21 cellular contexts compared by ENCODE assay signal in the genomic region with DNA sequence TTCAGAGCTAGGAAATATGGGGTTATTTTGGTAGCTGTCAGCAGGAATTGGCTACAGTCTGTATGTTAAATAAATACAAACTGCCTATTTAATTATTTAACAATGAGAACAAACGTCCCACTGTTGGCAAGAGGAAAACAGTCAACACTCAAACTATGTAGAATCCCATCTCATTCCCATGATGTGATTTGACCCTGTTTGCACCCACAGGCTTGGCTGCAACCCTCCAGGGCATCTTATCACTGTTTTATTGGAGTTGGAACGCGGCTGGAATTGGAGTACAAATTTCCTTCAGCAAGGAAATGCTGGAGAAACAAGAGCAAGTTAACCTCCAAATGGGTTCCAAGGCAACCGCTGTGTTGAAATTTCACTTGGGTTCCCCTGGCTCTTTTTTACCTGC.
DNase-seq lines count a peak whose midpoint lies in the region; ATAC-seq and TF ChIP-seq lines count a peak whose summit lies in the region.
"Had no signal": no experiment of that assay in that cellular context is flagged by ENCODE, and none has a peak within 500 bp of the region (broad histone marks: within the 10 kb centered on the region; RNA-seq: fewer than 3 reads in every experiment).

No MANE protein-coding gene starts in this region.

- TF ChIP-seq POLR2A in Peyer's patch (IDR thresholded peaks at IDR 0.05) = no peak

- DNase-seq in AG10803 (ENCODE audit: low read depth) = peak; percentile 81
- DNase-seq in LNCaP clone FGC (ENCODE audit: low read depth) = peak; percentile 94
- peak; percentile 54 for DNase-seq in globus pallidus (ENCODE audit: low spot score)
- peak; percentile 53 for DNase-seq in putamen (ENCODE audit: low spot score)
- DNase-seq in brain microvascular endothelial cell = no peak
- DNase-seq in NCI-H82 treated with DMSO at 0.1 percent for 48 hours (lab: John Stamatoyannopoulos, UW; ENCODE audit: unreplicated experiment) = no peak
- DNase-seq in Peyer's patch = no peak
- DNase-seq: activated CD4-positive, alpha-beta T cell treated with anti-CD3 and anti-CD28 coated beads for 36 hours; activated CD8-positive, alpha-beta memory T cell treated with anti-CD3 and anti-CD28 coated beads, Interleukin-2, amount 50 U/mL, for 4 hours; activated naive CD4-positive, alpha-beta T cell treated with anti-CD3 and anti-CD28 coated beads for 36 hours; Calu3; GF-D8; NCI-H1092 treated with DMSO at 0.1 percent for 48 hours; NCI-H2171; NCI-H82; right lobe of liver; stimulated activated CD4-positive, alpha-beta T cell treated with anti-CD3 and anti-CD28 coated beads, Interleukin-4, amount 100 ng/mL, for 1 hour; stimulated activated CD8-positive, alpha-beta memory T cell treated with anti-CD3 and anti-CD28 coated beads, Interleukin-4, amount 100 ng/mL, for 48 hours; trophoblast cell had no signal

- H3K27me3 ChIP-seq in brain microvascular endothelial cell (replicated peaks) (no peaks in the 10 kb centered on the region), Peyer's patch (no peaks in the 10 kb centered on the region)
- H3K27me3 ChIP-seq: right lobe of liver had no signal

- H3K4me3 ChIP-seq in AG10803 (ENCODE audit: low read length) (no peak overlapping the region), LNCaP clone FGC (ENCODE audit: low read depth, low read length) (no peak overlapping the region), brain microvascular endothelial cell (ENCODE audit: low read depth, low read length) (no peak overlapping the region), Peyer's patch (no peak overlapping the region)
- H3K4me3 ChIP-seq: lung, right lobe of liver had no signal

- in situ Hi-C loops in brain microvascular endothelial cell (cut with HindIII; ENCODE audit: low pct_ligation_motif_present, low sequenced_read_pairs) = no loop called here

- H3K4me1 ChIP-seq in Peyer's patch = peaks cover 0 to 4% (median 0%) of the 10 kb centered on the region in 4 donors
- H3K4me1 ChIP-seq: right lobe of liver had no signal

- ATAC-seq in HG03135 (IDR thresholded peaks at IDR 0.05; ENCODE audit: unreplicated experiment) = no peak
- ATAC-seq: activated CD4-positive, alpha-beta T cell treated with anti-CD3 and anti-CD28 coated beads for 36 hours had no signal

- H3K27ac ChIP-seq in brain microvascular endothelial cell = no peak overlapping the region
- H3K27ac ChIP-seq in Peyer's patch = no peak overlapping the region
- H3K27ac ChIP-seq: right lobe of liver had no signal

- TF ChIP-seq CTCF in AG10803 (conservative IDR thresholded peaks at IDR 0.05; ENCODE audit: low read length) (no peak), LNCaP clone FGC (IDR thresholded peaks at IDR 0.05; ENCODE audit: control insufficient read depth, extremely low read depth, insufficient read depth) (no peak), brain microvascular endothelial cell (IDR thresholded peaks at IDR 0.05; ENCODE audit: low read depth, low read length, missing control alignments) (no peak), Peyer's patch (IDR thresholded peaks at IDR 0.05) (no peak)

- H3K36me3 ChIP-seq in brain microvascular endothelial cell (replicated peaks) (no peaks in the 10 kb centered on the region), Peyer's patch (no peaks in the 10 kb centered on the region)
- H3K36me3 ChIP-seq: right lobe of liver had no signal

- H3K9me3 ChIP-seq in Peyer's patch = no peaks in the 10 kb centered on the region
- H3K9me3 ChIP-seq: right lobe of liver had no signal

Comparison
In these comparisons a context has a peak if more than half of its experiments do, and no peak if none do; other contexts are left out.
1. DNase-seq: peak in AG10803 (single experiment), LNCaP clone FGC (single experiment), globus pallidus (single experiment) and putamen (single experiment); none in brain microvascular endothelial cell (single experiment), NCI-H82 treated with DMSO at 0.1 percent for 48 hours (single experiment) and Peyer's patch (0 of 3).